In the genomic region with DNA sequence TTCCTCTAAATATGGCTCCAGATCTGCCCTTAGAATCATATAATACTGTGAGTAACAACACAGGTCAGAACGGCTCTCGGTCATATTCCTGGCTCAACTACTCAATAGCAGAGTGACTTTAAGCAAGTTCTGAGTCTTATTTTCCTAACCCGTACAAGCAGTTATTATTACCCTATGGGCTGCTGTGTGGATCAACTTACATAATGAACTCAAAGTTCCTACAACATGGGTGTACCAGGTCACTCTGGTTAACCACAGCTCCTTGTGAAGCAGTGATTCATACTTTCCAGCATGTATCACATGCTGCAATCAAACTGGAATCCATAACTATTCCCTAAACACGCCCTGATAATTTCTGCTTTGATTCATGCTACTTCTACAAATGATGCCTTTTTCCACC, we compare ENCODE assay signal across 1 cellular context.
TF ChIP-seq lines count a peak whose summit lies in the region.

No MANE protein-coding gene starts in this region.

TF ChIP-seq in HEK293, 187 proteins besides CTCF, POLR2A, EP300 and RAD21 (continued from another document and continues in another):
- TF ChIP-seq PRDM1 (tag by site-specific recombination; IDR thresholded peaks at IDR 0.05) (no peak), ZNF121 (tag by site-specific recombination; IDR thresholded peaks at IDR 0.05) (no peak), ZNF221 (tag by site-specific recombination; IDR thresholded peaks at IDR 0.05; ENCODE audit: borderline replicate concordance) (no peak), GLIS2 (tag by site-specific recombination; IDR thresholded peaks at IDR 0.05) (no peak), ZNF350 (tag by site-specific recombination; IDR thresholded peaks at IDR 0.05) (no peak), ZNF2 (tag by site-specific recombination; IDR thresholded peaks at IDR 0.05) (peak; percentile 77), SETDB1 (IDR thresholded peaks at IDR 0.05; ENCODE audit: insufficient read length, low read length) (no peak), ZEB2 (tag by site-specific recombination; IDR thresholded peaks at IDR 0.05) (peak; percentile 75; the same call in 1 of the 2 replicates), ZNF335 (tag by site-specific recombination; conservative IDR thresholded peaks at IDR 0.05) (peak; percentile 39; the same call in 1 of the 2 replicates), ZNF311 (tag by site-specific recombination; IDR thresholded peaks at IDR 0.05; ENCODE audit: borderline replicate concordance) (no peak), ZFP37 (tag by site-specific recombination; IDR thresholded peaks at IDR 0.05) (0 out of 2 replicates have a peak, but pooled peaks have one; percentile 46), EGR2 (tag by site-specific recombination; IDR thresholded peaks at IDR 0.05; ENCODE audit: low read depth) (no peak), ZNF629 (tag by site-specific recombination; IDR thresholded peaks at IDR 0.05) (peak; percentile 64), SCRT2 (tag by site-specific recombination; IDR thresholded peaks at IDR 0.05) (no peak), ZNF561 (tag by site-specific recombination; IDR thresholded peaks at IDR 0.05; ENCODE audit: borderline replicate concordance) (peak; percentile 80; the same call in 1 of the 2 replicates), GLI4 (tag by site-specific recombination; IDR thresholded peaks at IDR 0.05) (no peak), YY2 (tag by site-specific recombination; IDR thresholded peaks at IDR 0.05) (0 out of 2 replicates have a peak, but pooled peaks have one; percentile 56), ZBTB21 (tag by site-specific recombination; IDR thresholded peaks at IDR 0.05) (peak; percentile 56; the same call in 1 of the 2 replicates), ZNF660 (tag by site-specific recombination; IDR thresholded peaks at IDR 0.05) (peak; percentile 91; the same call in 1 of the 2 replicates), ZNF24 (tag by site-specific recombination; IDR thresholded peaks at IDR 0.05) (peak; percentile 88; the same call in 1 of the 2 replicates), ZNF391 (tag by site-specific recombination; IDR thresholded peaks at IDR 0.05; ENCODE audit: borderline replicate concordance, low read depth) (no peak), BCL11A (tag by site-specific recombination; IDR thresholded peaks at IDR 0.05; ENCODE audit: low read depth) (peak; percentile 77; the same call in 1 of the 2 replicates), ZNF571 (tag by site-specific recombination; IDR thresholded peaks at IDR 0.05) (no peak), ZBTB1 (tag by site-specific recombination; IDR thresholded peaks at IDR 0.05) (no peak), KLF7 (tag by site-specific recombination; IDR thresholded peaks at IDR 0.05; ENCODE audit: borderline replicate concordance) (no peak), ZBTB8A (tag by site-specific recombination; IDR thresholded peaks at IDR 0.05) (no peak), ZNF175 (tag by site-specific recombination; IDR thresholded peaks at IDR 0.05) (no peak), KLF1 (tag by site-specific recombination; IDR thresholded peaks at IDR 0.05) (peak; percentile 65), ZNF510 (tag by site-specific recombination; IDR thresholded peaks at IDR 0.05; ENCODE audit: insufficient replicate concordance) (no peak), HOXC10 (CRISPR knock-in tag; IDR thresholded peaks at IDR 0.05) (no peak), HOXA7 (CRISPR knock-in tag; IDR thresholded peaks at IDR 0.05; ENCODE audit: borderline replicate concordance) (no peak), FEZF1 (tag by site-specific recombination; IDR thresholded peaks at IDR 0.05) (no peak)
- TF ChIP-seq, protein P1, sequence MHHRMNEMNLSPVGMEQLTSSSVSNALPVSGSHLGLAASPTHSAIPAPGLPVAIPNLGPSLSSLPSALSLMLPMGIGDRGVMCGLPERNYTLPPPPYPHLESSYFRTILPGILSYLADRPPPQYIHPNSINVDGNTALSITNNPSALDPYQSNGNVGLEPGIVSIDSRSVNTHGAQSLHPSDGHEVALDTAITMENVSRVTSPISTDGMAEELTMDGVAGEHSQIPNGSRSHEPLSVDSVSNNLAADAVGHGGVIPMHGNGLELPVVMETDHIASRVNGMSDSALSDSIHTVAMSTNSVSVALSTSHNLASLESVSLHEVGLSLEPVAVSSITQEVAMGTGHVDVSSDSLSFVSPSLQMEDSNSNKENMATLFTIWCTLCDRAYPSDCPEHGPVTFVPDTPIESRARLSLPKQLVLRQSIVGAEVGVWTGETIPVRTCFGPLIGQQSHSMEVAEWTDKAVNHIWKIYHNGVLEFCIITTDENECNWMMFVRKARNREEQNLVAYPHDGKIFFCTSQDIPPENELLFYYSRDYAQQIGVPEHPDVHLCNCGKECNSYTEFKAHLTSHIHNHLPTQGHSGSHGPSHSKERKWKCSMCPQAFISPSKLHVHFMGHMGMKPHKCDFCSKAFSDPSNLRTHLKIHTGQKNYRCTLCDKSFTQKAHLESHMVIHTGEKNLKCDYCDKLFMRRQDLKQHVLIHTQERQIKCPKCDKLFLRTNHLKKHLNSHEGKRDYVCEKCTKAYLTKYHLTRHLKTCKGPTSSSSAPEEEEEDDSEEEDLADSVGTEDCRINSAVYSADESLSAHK (tag by site-specific recombination; IDR thresholded peaks at IDR 0.05): peak; percentile 46
- TF ChIP-seq, protein P2, sequence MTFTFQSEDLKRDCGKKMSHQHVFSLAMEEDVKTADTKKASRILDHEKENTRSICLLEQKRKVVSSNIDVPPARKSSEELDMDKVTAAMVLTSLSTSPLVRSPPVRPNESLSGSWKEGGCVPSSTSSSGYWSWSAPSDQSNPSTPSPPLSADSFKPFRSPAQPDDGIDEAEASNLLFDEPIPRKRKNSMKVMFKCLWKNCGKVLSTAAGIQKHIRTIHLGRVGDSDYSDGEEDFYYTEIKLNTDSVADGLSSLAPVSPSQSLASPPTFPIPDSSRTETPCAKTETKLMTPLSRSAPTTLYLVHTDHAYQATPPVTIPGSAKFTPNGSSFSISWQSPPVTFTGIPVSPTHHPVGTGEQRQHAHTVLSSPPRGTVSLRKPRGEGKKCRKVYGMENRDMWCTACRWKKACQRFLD (tag by site-specific recombination; IDR thresholded peaks at IDR 0.05): no peak
- TF ChIP-seq, protein P3, sequence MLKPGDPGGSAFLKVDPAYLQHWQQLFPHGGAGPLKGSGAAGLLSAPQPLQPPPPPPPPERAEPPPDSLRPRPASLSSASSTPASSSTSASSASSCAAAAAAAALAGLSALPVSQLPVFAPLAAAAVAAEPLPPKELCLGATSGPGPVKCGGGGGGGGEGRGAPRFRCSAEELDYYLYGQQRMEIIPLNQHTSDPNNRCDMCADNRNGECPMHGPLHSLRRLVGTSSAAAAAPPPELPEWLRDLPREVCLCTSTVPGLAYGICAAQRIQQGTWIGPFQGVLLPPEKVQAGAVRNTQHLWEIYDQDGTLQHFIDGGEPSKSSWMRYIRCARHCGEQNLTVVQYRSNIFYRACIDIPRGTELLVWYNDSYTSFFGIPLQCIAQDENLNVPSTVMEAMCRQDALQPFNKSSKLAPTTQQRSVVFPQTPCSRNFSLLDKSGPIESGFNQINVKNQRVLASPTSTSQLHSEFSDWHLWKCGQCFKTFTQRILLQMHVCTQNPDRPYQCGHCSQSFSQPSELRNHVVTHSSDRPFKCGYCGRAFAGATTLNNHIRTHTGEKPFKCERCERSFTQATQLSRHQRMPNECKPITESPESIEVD (tag by site-specific recombination; IDR thresholded peaks at IDR 0.05): peak; percentile 42; the same call in 1 of the 2 replicates
- TF ChIP-seq, protein P4, sequence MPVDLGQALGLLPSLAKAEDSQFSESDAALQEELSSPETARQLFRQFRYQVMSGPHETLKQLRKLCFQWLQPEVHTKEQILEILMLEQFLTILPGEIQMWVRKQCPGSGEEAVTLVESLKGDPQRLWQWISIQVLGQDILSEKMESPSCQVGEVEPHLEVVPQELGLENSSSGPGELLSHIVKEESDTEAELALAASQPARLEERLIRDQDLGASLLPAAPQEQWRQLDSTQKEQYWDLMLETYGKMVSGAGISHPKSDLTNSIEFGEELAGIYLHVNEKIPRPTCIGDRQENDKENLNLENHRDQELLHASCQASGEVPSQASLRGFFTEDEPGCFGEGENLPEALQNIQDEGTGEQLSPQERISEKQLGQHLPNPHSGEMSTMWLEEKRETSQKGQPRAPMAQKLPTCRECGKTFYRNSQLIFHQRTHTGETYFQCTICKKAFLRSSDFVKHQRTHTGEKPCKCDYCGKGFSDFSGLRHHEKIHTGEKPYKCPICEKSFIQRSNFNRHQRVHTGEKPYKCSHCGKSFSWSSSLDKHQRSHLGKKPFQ (tag by site-specific recombination; IDR thresholded peaks at IDR 0.05): 0 out of 2 replicates have a peak, but pooled peaks have one; percentile 24
- TF ChIP-seq, protein P5, sequence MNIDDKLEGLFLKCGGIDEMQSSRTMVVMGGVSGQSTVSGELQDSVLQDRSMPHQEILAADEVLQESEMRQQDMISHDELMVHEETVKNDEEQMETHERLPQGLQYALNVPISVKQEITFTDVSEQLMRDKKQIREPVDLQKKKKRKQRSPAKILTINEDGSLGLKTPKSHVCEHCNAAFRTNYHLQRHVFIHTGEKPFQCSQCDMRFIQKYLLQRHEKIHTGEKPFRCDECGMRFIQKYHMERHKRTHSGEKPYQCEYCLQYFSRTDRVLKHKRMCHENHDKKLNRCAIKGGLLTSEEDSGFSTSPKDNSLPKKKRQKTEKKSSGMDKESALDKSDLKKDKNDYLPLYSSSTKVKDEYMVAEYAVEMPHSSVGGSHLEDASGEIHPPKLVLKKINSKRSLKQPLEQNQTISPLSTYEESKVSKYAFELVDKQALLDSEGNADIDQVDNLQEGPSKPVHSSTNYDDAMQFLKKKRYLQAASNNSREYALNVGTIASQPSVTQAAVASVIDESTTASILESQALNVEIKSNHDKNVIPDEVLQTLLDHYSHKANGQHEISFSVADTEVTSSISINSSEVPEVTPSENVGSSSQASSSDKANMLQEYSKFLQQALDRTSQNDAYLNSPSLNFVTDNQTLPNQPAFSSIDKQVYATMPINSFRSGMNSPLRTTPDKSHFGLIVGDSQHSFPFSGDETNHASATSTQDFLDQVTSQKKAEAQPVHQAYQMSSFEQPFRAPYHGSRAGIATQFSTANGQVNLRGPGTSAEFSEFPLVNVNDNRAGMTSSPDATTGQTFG (tag by site-specific recombination; IDR thresholded peaks at IDR 0.05; ENCODE audit: borderline replicate concordance): no peak
- TF ChIP-seq, protein P6, sequence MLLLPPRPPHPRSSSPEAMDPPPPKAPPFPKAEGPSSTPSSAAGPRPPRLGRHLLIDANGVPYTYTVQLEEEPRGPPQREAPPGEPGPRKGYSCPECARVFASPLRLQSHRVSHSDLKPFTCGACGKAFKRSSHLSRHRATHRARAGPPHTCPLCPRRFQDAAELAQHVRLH (tag by site-specific recombination; IDR thresholded peaks at IDR 0.05): 0 out of 2 replicates have a peak, but pooled peaks have one; percentile 20
- TF ChIP-seq, protein P7, sequence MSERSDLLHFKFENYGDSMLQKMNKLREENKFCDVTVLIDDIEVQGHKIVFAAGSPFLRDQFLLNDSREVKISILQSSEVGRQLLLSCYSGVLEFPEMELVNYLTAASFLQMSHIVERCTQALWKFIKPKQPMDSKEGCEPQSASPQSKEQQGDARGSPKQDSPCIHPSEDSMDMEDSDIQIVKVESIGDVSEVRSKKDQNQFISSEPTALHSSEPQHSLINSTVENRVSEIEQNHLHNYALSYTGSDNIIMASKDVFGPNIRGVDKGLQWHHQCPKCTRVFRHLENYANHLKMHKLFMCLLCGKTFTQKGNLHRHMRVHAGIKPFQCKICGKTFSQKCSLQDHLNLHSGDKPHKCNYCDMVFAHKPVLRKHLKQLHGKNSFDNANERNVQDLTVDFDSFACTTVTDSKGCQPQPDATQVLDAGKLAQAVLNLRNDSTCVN (tag by site-specific recombination; optimal IDR thresholded peaks at IDR 0.05): no peak
- TF ChIP-seq, protein P8, sequence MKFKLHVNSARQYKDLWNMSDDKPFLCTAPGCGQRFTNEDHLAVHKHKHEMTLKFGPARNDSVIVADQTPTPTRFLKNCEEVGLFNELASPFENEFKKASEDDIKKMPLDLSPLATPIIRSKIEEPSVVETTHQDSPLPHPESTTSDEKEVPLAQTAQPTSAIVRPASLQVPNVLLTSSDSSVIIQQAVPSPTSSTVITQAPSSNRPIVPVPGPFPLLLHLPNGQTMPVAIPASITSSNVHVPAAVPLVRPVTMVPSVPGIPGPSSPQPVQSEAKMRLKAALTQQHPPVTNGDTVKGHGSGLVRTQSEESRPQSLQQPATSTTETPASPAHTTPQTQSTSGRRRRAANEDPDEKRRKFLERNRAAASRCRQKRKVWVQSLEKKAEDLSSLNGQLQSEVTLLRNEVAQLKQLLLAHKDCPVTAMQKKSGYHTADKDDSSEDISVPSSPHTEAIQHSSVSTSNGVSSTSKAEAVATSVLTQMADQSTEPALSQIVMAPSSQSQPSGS (tag by site-specific recombination; IDR thresholded peaks at IDR 0.05; ENCODE audit: low read depth): no peak
- TF ChIP-seq, protein P9, sequence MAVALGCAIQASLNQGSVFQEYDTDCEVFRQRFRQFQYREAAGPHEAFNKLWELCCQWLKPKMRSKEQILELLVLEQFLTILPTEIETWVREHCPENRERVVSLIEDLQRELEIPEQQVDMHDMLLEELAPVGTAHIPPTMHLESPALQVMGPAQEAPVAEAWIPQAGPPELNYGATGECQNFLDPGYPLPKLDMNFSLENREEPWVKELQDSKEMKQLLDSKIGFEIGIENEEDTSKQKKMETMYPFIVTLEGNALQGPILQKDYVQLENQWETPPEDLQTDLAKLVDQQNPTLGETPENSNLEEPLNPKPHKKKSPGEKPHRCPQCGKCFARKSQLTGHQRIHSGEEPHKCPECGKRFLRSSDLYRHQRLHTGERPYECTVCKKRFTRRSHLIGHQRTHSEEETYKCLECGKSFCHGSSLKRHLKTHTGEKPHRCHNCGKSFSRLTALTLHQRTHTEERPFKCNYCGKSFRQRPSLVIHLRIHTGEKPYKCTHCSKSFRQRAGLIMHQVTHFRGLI (tag by site-specific recombination; IDR thresholded peaks at IDR 0.05): no peak
- TF ChIP-seq, protein P10, sequence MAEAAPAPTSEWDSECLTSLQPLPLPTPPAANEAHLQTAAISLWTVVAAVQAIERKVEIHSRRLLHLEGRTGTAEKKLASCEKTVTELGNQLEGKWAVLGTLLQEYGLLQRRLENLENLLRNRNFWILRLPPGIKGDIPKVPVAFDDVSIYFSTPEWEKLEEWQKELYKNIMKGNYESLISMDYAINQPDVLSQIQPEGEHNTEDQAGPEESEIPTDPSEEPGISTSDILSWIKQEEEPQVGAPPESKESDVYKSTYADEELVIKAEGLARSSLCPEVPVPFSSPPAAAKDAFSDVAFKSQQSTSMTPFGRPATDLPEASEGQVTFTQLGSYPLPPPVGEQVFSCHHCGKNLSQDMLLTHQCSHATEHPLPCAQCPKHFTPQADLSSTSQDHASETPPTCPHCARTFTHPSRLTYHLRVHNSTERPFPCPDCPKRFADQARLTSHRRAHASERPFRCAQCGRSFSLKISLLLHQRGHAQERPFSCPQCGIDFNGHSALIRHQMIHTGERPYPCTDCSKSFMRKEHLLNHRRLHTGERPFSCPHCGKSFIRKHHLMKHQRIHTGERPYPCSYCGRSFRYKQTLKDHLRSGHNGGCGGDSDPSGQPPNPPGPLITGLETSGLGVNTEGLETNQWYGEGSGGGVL (tag by site-specific recombination; IDR thresholded peaks at IDR 0.05): peak; percentile 34
